ENCODE assay signal across 8 cellular contexts in genomic region chr12:124588689-124589318, GRCh38. TPM values are rescaled to one million over a fixed set of nuclear protein-coding genes. Genes with fewer than 3 reads are reported as not detected.
A peak's percentile ranks its signal among the peaks of the same experiment; 100 is the strongest.
DNase-seq lines count a peak whose midpoint lies in the region; ATAC-seq and TF ChIP-seq lines count a peak whose summit lies in the region.

No MANE protein-coding gene starts in this region.

- H3K27ac ChIP-seq in fibroblast of lung (ENCODE audit: insufficient read depth, low read length): no peak overlapping the region

- peaks cover 6% of the 10 kb centered on the region for H3K9me3 Mint-ChIP-seq in Calu3 (ENCODE audit: low read depth, unreplicated experiment)

- no peaks in the 10 kb centered on the region for H4K20me1 ChIP-seq in fibroblast of lung (ENCODE audit: control insufficient read depth, extremely low read depth, insufficient read depth, low read length)

- peaks cover 12% of the 10 kb centered on the region for H3K27me3 Mint-ChIP-seq in Calu3 (ENCODE audit: unreplicated experiment)

- no peaks in the 10 kb centered on the region for H3K79me2 ChIP-seq in fibroblast of lung (ENCODE audit: control insufficient read depth, insufficient read depth, low read length)

- H3K9me3 ChIP-seq in fibroblast of lung (ENCODE audit: control insufficient read depth, insufficient read depth, low read depth, low read length) (no peaks in the 10 kb centered on the region), skeletal muscle satellite cell (replicated peaks; ENCODE audit: low read length) (no peaks in the 10 kb centered on the region)

- no TSS peak for BruUV-seq in Calu3 (replicated peaks; lab: Mats Ljungman, UMichigan)

- H3K36me3 ChIP-seq in fibroblast of lung (ENCODE audit: control insufficient read depth, insufficient read depth, low read length) (no peaks in the 10 kb centered on the region), skeletal muscle satellite cell (ENCODE audit: insufficient read depth, low read length) (no peaks in the 10 kb centered on the region)

- no peaks in the 10 kb centered on the region for H3K36me3 Mint-ChIP-seq in Calu3 (ENCODE audit: insufficient read depth, unreplicated experiment)

- H3K27ac Mint-ChIP-seq in Calu3 (ENCODE audit: unreplicated experiment): no peak overlapping the region

- intact Hi-C loops in Calu3 (cut with micrococcal nuclease; ENCODE audit: unreplicated experiment): no loop called here

- H3K4me3 ChIP-seq in fibroblast of lung (replicated peaks in 1 of 4; ENCODE audit: control extremely low read depth in 1 of 4, insufficient read depth in 1 of 4, low read depth in 3 of 4, low read length in 4 of 4): peak overlapping the region in 1 of 4 experiments; percentile 20
- H3K4me3 ChIP-seq in skeletal muscle satellite cell (ENCODE audit: low read length): peak overlapping the region; percentile 22

- ATAC-seq in SK-N-SH treated with all-trans-retinoic acid at 6 μM for 48 hours (peak; percentile 83), HG02610 (IDR thresholded peaks at IDR 0.05; ENCODE audit: unreplicated experiment) (no peak)

- H3K4me1 ChIP-seq in fibroblast of lung (ENCODE audit: control insufficient read depth, extremely low read depth, insufficient read depth, low read length) (peaks cover 3% of the 10 kb centered on the region), skeletal muscle satellite cell (ENCODE audit: control insufficient read depth, insufficient read depth, low read length) (peaks cover 24% of the 10 kb centered on the region)

- peak overlapping the region; percentile 17 for H3K4me2 ChIP-seq in fibroblast of lung (ENCODE audit: extremely low read depth, insufficient read depth, low read length)
- peak overlapping the region; percentile 69 for H3K4me2 ChIP-seq in skeletal muscle satellite cell (ENCODE audit: low read length)

- no peak for TF ChIP-seq CTCF in fibroblast of lung (conservative IDR thresholded peaks at IDR 0.05 in 1 of 2, IDR thresholded peaks at IDR 0.05 in 1 of 2; ENCODE audit: low read depth in 1 of 2, low read length in 2 of 2)
- no peak for TF ChIP-seq CTCF in Calu3 (IDR thresholded peaks at IDR 0.05; ENCODE audit: unreplicated experiment)

- no peak overlapping the region for H3K4me3 Mint-ChIP-seq in Calu3 (ENCODE audit: low read depth, unreplicated experiment)

- H3K9ac ChIP-seq in fibroblast of lung (ENCODE audit: insufficient read depth, low read length) (no peak overlapping the region), skeletal muscle satellite cell (ENCODE audit: low read depth, low read length) (no peak overlapping the region)

- CTCF ChIA-PET in Calu3 (lab: Charles Lee): no interaction called here

- DNase-seq in GM04503 (ENCODE audit: low read depth) (peak; percentile 25), fibroblast of lung (ENCODE audit: low read depth in 2 of 2) (peak; percentile 72 to 87), Calu3 (no peak), NCI-H1417 treated with DMSO at 0.1 percent for 48 hours (lab: John Stamatoyannopoulos, UW) (no peak), NCI-H226 (no peak)

- peaks cover 25% of the 10 kb centered on the region for H3K4me1 Mint-ChIP-seq in Calu3 (ENCODE audit: low read depth, unreplicated experiment)

- no peak overlapping the region for H2AFZ ChIP-seq in fibroblast of lung (ENCODE audit: low read length)

- H3K27me3 ChIP-seq in fibroblast of lung (ENCODE audit: control insufficient read depth, insufficient read depth, low read length) (no peaks in the 10 kb centered on the region), skeletal muscle satellite cell (ENCODE audit: control insufficient read depth, insufficient read depth, low read length) (peaks cover 5% of the 10 kb centered on the region)

TF ChIP-seq in SK-N-SH treated with all-trans-retinoic acid at 6 μM for 48 hours, 23 proteins besides CTCF, POLR2A, EP300 and RAD21:
- TF ChIP-seq TSHZ2 (CRISPR knock-in tag; IDR thresholded peaks at IDR 0.05): no peak
- peak; percentile 19; the same call in 1 of the 2 replicates for TF ChIP-seq OSR1 (CRISPR knock-in tag; IDR thresholded peaks at IDR 0.05)
- no peak for TF ChIP-seq TCF4 (CRISPR knock-in tag; IDR thresholded peaks at IDR 0.05; ENCODE audit: borderline replicate concordance)
- TF ChIP-seq PPARA (CRISPR knock-in tag; IDR thresholded peaks at IDR 0.05; ENCODE audit: borderline replicate concordance): no peak
- no peak for TF ChIP-seq ESRRG (CRISPR knock-in tag; IDR thresholded peaks at IDR 0.05)
- no peak for TF ChIP-seq CSDC2 (CRISPR knock-in tag; IDR thresholded peaks at IDR 0.05)
- TF ChIP-seq ZNF8 (CRISPR knock-in tag; IDR thresholded peaks at IDR 0.05): no peak
- TF ChIP-seq TOX (CRISPR knock-in tag; IDR thresholded peaks at IDR 0.05; ENCODE audit: borderline replicate concordance): no peak

RNA-seq across cellular contexts. Expression of gene NCOR2, which starts 21.4 kb away (rescaled TPM):
- total RNA-seq in fibroblast of lung (13.1 and 17.2 TPM in 2 replicates), Calu3 (2022) (325 and 348 TPM in 2 replicates)
- polyA plus RNA-seq in fibroblast of lung: 6.1 and 7.2 TPM in 2 replicates
- 49.7 and 79.6 TPM in 2 replicates for polyA plus RNA-seq in fibroblast of lung (2012)
- 29.1 and 47.4 TPM in 2 replicates for polyA minus RNA-seq in fibroblast of lung (ENCODE audit: low replicate concordance)
- total RNA-seq in skeletal muscle satellite cell (2012; rRNA removed): 46.6 and 66.2 TPM in 2 replicates

Comparison
In these comparisons a context has a peak if more than half of its experiments do, and no peak if none do; other contexts are left out.
1. DNase-seq: peak in GM04503 (single experiment) and fibroblast of lung (2 of 2); none in Calu3 (single experiment), NCI-H1417 treated with DMSO at 0.1 percent for 48 hours (single experiment) and NCI-H226 (single experiment).
2. RNA of gene NCOR2, which starts 21.4 kb away (total RNA-seq): 325 to 348 TPM in Calu3; 13.1 to 17.2 TPM in fibroblast of lung; every median in the first group is over 10 times any median in the second.